ENCODE assay signal across 12 cellular contexts in the genomic region with DNA sequence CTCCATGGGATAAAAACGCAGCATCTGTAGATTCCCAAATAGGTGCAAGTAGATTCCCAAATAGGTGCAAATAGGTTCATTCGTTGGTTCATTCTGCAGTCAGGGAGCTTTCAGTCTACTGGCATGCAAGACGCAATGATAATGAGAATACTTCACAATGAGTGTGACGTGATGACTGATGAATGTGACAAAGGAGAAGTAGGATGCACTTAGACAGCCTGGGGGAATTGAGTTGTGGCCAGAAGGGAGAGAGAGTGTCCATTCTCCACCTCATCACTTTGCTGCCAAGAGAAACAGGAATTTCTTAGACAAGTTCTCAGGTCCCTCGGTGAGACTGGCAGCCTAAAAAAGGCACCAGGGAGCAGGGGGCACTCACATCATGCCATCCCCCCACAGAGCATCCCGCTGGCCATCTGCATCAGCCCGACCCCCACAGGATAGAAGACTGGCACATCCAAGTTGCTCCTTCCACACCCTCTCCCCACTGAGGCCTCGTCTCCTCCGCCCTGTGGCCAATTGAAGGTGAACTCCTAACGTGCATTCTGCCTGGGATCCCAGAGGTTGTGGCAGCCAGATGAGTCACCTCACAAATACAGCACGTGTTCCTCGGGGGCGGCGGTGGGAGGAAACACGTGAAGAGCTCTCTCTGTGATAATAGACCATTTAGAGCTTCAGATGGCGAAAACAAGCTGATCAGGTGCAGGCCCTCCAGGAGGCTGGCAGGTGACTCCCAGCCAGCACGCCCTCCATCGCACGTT. TPM values are rescaled to one million over a fixed set of nuclear protein-coding genes. Genes with fewer than 3 reads are reported as not detected.
DNase-seq lines count a peak whose midpoint lies in the region; ATAC-seq and TF ChIP-seq lines count a peak whose summit lies in the region.
"Had no signal": no experiment of that assay in that cellular context is flagged by ENCODE, and none has a peak within 500 bp of the region (broad histone marks: within the 10 kb centered on the region; RNA-seq: fewer than 3 reads in every experiment).

No MANE protein-coding gene starts in this region.

- no peaks in the 10 kb centered on the region for H3K4me1 ChIP-seq in ovary (ENCODE audit: insufficient read depth)

- H3K4me3 ChIP-seq in brain microvascular endothelial cell (ENCODE audit: low read depth, low read length) (no peak overlapping the region), ovary (no peak overlapping the region)

- H3K36me3 ChIP-seq in brain microvascular endothelial cell (replicated peaks) (no peaks in the 10 kb centered on the region), ovary (no peaks in the 10 kb centered on the region)

- no peak for TF ChIP-seq EP300 in ovary (IDR thresholded peaks at IDR 0.05)

- H3K27me3 ChIP-seq in brain microvascular endothelial cell (replicated peaks): no peaks in the 10 kb centered on the region
- no peaks in the 10 kb centered on the region for H3K27me3 ChIP-seq in ovary

- in situ Hi-C loops in brain microvascular endothelial cell (cut with HindIII; ENCODE audit: low pct_ligation_motif_present, low sequenced_read_pairs): no loop called here

- DNase-seq in NCI-H510A treated with DMSO at 0.1 percent for 48 hours (lab: John Stamatoyannopoulos, UW): peak; percentile 18
- no peak for DNase-seq in NCI-H510A (lab: John Stamatoyannopoulos, UW)
- peak; percentile 20 for DNase-seq in MV-4-11 (lab: John Stamatoyannopoulos, UW)
- DNase-seq in brain microvascular endothelial cell: peak; percentile 24
- peak; percentile 19 for DNase-seq in mucosa of gallbladder (ENCODE audit: low spot score)
- DNase-seq in ovary: no peak
- no peak for DNase-seq in stimulated activated CD4-positive, alpha-beta T cell treated with anti-CD3 and anti-CD28 coated beads, Interleukin-2, amount 100 ng/mL, for 24 hours
- DNase-seq: NCI-H524, nephron progenitor cell had no signal

- intact Hi-C loops in ovary (cut with DNase I): no loop called here

- no peak for TF ChIP-seq POLR2A in ovary (IDR thresholded peaks at IDR 0.05)

- no peak overlapping the region for H3K27ac ChIP-seq in brain microvascular endothelial cell
- H3K27ac ChIP-seq in ovary: no peak overlapping the region

- H3K9me3 ChIP-seq in ovary: no peaks in the 10 kb centered on the region

- TF ChIP-seq CTCF in brain microvascular endothelial cell (IDR thresholded peaks at IDR 0.05; ENCODE audit: low read depth, low read length, missing control alignments) (no peak), ovary (IDR thresholded peaks at IDR 0.05) (no peak)

- no peak for ATAC-seq in HG02642 (IDR thresholded peaks at IDR 0.05; ENCODE audit: poor library complexity, unreplicated experiment)
- ATAC-seq: activated T-helper 17 cell treated with anti-CD3 and anti-CD28 coated beads, Interleukin-2, amount 50 U/mL, for 72 hours had no signal

- WGBS in ovary, 3 donors: 62 to 71% (median 65%) methylated on average over 19 of the region's 19 CpGs

RNA-seq across cellular contexts. Expression of a gene that starts 19.9 kb away (rescaled TPM):
- 1.5 TPM for total RNA-seq in mucosa of gallbladder
- 1 to 10 TPM in 1 of 7 donors, under 1 TPM in 6; 0.20 to 1.7 (median 0.58) TPM for total RNA-seq in ovary
- 1 to 10 TPM in 1 of 2 donors, under 1 TPM in 1; 0.69 to 2.2 TPM for polyA plus RNA-seq in ovary
- total RNA-seq: activated T-helper 17 cell treated with anti-CD3 and anti-CD28 coated beads, Interleukin-2, amount 50 U/mL, for 72 hours had no signal
- polyA plus RNA-seq: BJ had no signal

Comparison
In these comparisons a context has a peak if more than half of its experiments do, and no peak if none do; other contexts are left out.
1. DNase-seq: peak in NCI-H510A treated with DMSO at 0.1 percent for 48 hours (single experiment), MV-4-11 (single experiment), brain microvascular endothelial cell (single experiment) and mucosa of gallbladder (single experiment); none in NCI-H510A (single experiment), ovary (0 of 5) and stimulated activated CD4-positive, alpha-beta T cell treated with anti-CD3 and anti-CD28 coated beads, Interleukin-2, amount 100 ng/mL, for 24 hours (0 of 2).